25 cellular contexts compared by ENCODE assay signal in genomic region chr6:56424542-56425083, GRCh38.
"Had no signal": no experiment of that assay in that cellular context is flagged by ENCODE, and none has a peak within 500 bp of the region (broad histone marks: within the 10 kb centered on the region; RNA-seq: fewer than 3 reads in every experiment).

No MANE protein-coding gene starts in this region.

- ATAC-seq: activated T-cell treated with anti-CD3 and anti-CD28 coated beads, Interleukin-2, amount 50 U/mL, for 72 hours; body of pancreas; gastrocnemius medialis; left colon; lower lobe of right lung; natural killer cell had no signal

- H3K4me1 ChIP-seq: body of pancreas, gastrocnemius medialis, lower lobe of right lung, suprapubic skin had no signal

- H3K36me3 ChIP-seq: cardiac muscle cell, gastrocnemius medialis, lower lobe of right lung, spleen, suprapubic skin, tibial artery had no signal

- H3K27ac ChIP-seq: body of pancreas, cardiac muscle cell, coronary artery, dorsolateral prefrontal cortex, gastrocnemius medialis, lower lobe of right lung, spleen, suprapubic skin, tibial artery had no signal

- H3K9me3 ChIP-seq: body of pancreas, gastrocnemius medialis, lower lobe of right lung, spleen, suprapubic skin, tibial artery had no signal

- H3K27me3 ChIP-seq: body of pancreas, dorsolateral prefrontal cortex, gastrocnemius medialis, suprapubic skin, tibial artery had no signal

- H3K4me3 ChIP-seq: body of pancreas, cardiac muscle cell, coronary artery, dorsolateral prefrontal cortex, gastrocnemius medialis, lower lobe of right lung, spleen, suprapubic skin, tibial artery had no signal

- DNase-seq: activated CD4-positive, alpha-beta T cell treated with anti-CD3 and anti-CD28 coated beads for 4 hours; activated CD4-positive, alpha-beta T cell treated with anti-CD3 and anti-CD28 coated beads, Interleukin-2, amount 50 U/mL, for 4 hours; activated CD4-positive, CD25-positive, alpha-beta regulatory T cell; activated effector memory CD4-positive, alpha-beta T cell treated with Interleukin-2 at 50 U/mL for 16 hours; activated naive CD4-positive, alpha-beta T cell treated with Interleukin-2 at 50 U/mL for 16 hours; activated T-cell treated with anti-CD3 and anti-CD28 coated beads for 4 hours; activated T-cell treated with anti-CD3 and anti-CD28 coated beads, Interleukin-2, amount 50 U/mL, for 72 hours; aorta; body of pancreas; dorsolateral prefrontal cortex; effector memory CD4-positive, alpha-beta T cell; gastrocnemius medialis; glutamatergic neuron; hippocampal formation; left colon; lower lobe of right lung; mesenchymal stem cell; natural killer cell; spleen; stimulated activated naive CD4-positive, alpha-beta T cell; T-helper 1 cell; tibial artery had no signal
